In genomic region chr16:31507929-31508705, GRCh38 we compare ENCODE assay signal across 8 cellular contexts. TPM values are rescaled to one million over a fixed set of nuclear protein-coding genes. Genes with fewer than 3 reads are reported as not detected.
DNase-seq lines count a peak whose midpoint lies in the region; TF ChIP-seq lines count a peak whose summit lies in the region.

Gene RUSF1, minus strand, starts transcription at chr16:31508391. Its CDS starts 18 bp downstream, at chr16:31508373.

- peak within 1 kb of the TSS; percentile 66 for H3K4me2 ChIP-seq in trophoblast cell (ENCODE audit: low read length)

- H3K36me3 Mint-ChIP-seq in HFFc6 (ENCODE audit: low read depth) = peaks cover 13% of the 10 kb centered on the region

- H4K12ac ChIP-seq in trophoblast cell (ENCODE audit: low read depth, low read length) = peak within 1 kb of the TSS; percentile 99

- peak; percentile 88 for TF ChIP-seq POLR2A in NB4 (IDR thresholded peaks at IDR 0.05; ENCODE audit: extremely low read depth, insufficient read length)
- peak; percentile 82 to 87 for TF ChIP-seq POLR2A in tibial nerve (IDR thresholded peaks at IDR 0.05)

- H3K4me3 ChIP-seq in NB4 (ENCODE audit: low read depth, low read length) (peak within 1 kb of the TSS; percentile 91), cardiac muscle cell (peak within 1 kb of the TSS; percentile 61), trophoblast cell (ENCODE audit: low read depth, low read length) (peak within 1 kb of the TSS; percentile 94), tibial nerve (peak within 1 kb of the TSS; percentile 93 to 100 (median 98))

- H3K9me3 Mint-ChIP-seq in HFFc6 = peaks cover 11% of the 10 kb centered on the region

- H3K4me1 Mint-ChIP-seq in HFFc6 (ENCODE audit: low read depth) = peaks cover 28% of the 10 kb centered on the region

- H2BK12ac ChIP-seq in trophoblast cell (ENCODE audit: low read length) = peak within 1 kb of the TSS; percentile 0

- H3K18ac ChIP-seq in trophoblast cell (ENCODE audit: low read length) = peak within 1 kb of the TSS; percentile 81

- peak within 1 kb of the TSS; percentile 92 for H3K9ac ChIP-seq in trophoblast cell (ENCODE audit: low read length)

- peak within 1 kb of the TSS; percentile 99 for H3K14ac ChIP-seq in trophoblast cell (ENCODE audit: low read length)

- H3K9me3 ChIP-seq in cardiac muscle cell (ENCODE audit: low read depth) = no peaks in the 10 kb centered on the region
- no peaks in the 10 kb centered on the region for H3K9me3 ChIP-seq in trophoblast cell (ENCODE audit: insufficient read depth, low read depth, low read length)
- no peaks in the 10 kb centered on the region for H3K9me3 ChIP-seq in tibial nerve

- H3K27me3 Mint-ChIP-seq in HFFc6 (ENCODE audit: insufficient read depth) = peaks cover 4% of the 10 kb centered on the region

- H3K4me1 ChIP-seq in cardiac muscle cell (ENCODE audit: low read depth) (peaks cover 12% of the 10 kb centered on the region), trophoblast cell (ENCODE audit: control insufficient read depth in 1 of 2, insufficient read depth in 2 of 2, low read length in 2 of 2) (peaks cover 3 to 8% of the 10 kb centered on the region in 2 experiments), tibial nerve (peaks cover 0 to 57% (median 23%) of the 10 kb centered on the region in 4 donors)

- peak within 1 kb of the TSS; percentile 98 for H3K4me3 Mint-ChIP-seq in HFFc6

- peak within 1 kb of the TSS; percentile 100 for H3K27ac Mint-ChIP-seq in HFFc6

- H2BK120ac ChIP-seq in trophoblast cell (ENCODE audit: insufficient read depth, low read length, poor library complexity) = peak within 1 kb of the TSS; percentile 81

- DNase-seq in GM10266 (ENCODE audit: extremely low spot score) (peak; percentile 87), HFFc6 (peak; percentile 79), NB4 (ENCODE audit: low read depth) (peak; percentile 93), SW 1271 (lab: John Stamatoyannopoulos, UW) (peak; percentile 40 to 76), cardiac muscle cell (ENCODE audit: low read depth in 1 of 2, low spot score in 1 of 2) (peak; percentile 93 to 96), trophoblast cell (peak; percentile 88 to 92), tibial nerve (ENCODE audit: low spot score in 2 of 2) (peak; percentile 85 to 90)
- peak; percentile 77 for DNase-seq in activated naive CD8-positive, alpha-beta T cell treated with anti-CD3 and anti-CD28 coated beads, Interleukin-2, amount 50 U/mL, for 16 hours (ENCODE audit: low read depth, low spot score)

- TF ChIP-seq EP300 in tibial nerve (IDR thresholded peaks at IDR 0.05) = peak; percentile 80 to 98

- peaks cover 11% of the 10 kb centered on the region for H3K79me2 ChIP-seq in trophoblast cell (ENCODE audit: control insufficient read depth, insufficient read depth, low read length, poor library complexity)

- peak within 1 kb of the TSS; percentile 99 for H4K8ac ChIP-seq in trophoblast cell (ENCODE audit: low read depth, low read length)

- peak within 1 kb of the TSS; percentile 87 for H2AFZ ChIP-seq in trophoblast cell (ENCODE audit: insufficient read depth, low read length, poor library complexity)

- WGBS in trophoblast cell (ENCODE audit: extremely low coverage, insufficient coverage, insufficient read length) = no CpG with 5 or more reads among the region's 65 CpGs
- WGBS in tibial nerve, 2 donors = 0 to 1% methylated on average over 33 to 43 of the region's 65 CpGs

- peaks cover 10% of the 10 kb centered on the region for H3K79me1 ChIP-seq in trophoblast cell (ENCODE audit: low read length)

- TF ChIP-seq CTCF in GM10266 (IDR thresholded peaks at IDR 0.05; ENCODE audit: control insufficient read depth, insufficient read depth, low read depth, missing control alignments) (no peak), HFFc6 (IDR thresholded peaks at IDR 0.05) (0 out of 2 replicates have a peak, but pooled peaks have one; percentile 14), NB4 (IDR thresholded peaks at IDR 0.05; ENCODE audit: low read depth, low read length) (no peak), cardiac muscle cell (IDR thresholded peaks at IDR 0.05; ENCODE audit: low read depth, low read length) (no peak), tibial nerve (IDR thresholded peaks at IDR 0.05) (peak in 2 of 5 experiments; percentile 11 to 43)

- peak within 1 kb of the TSS; percentile 62 for H2AK5ac ChIP-seq in trophoblast cell (ENCODE audit: low read length)

- peak within 1 kb of the TSS; percentile 97 for H2BK5ac ChIP-seq in trophoblast cell (ENCODE audit: low read depth, low read length, poor library complexity)

- no peaks in the 10 kb centered on the region for H3K36me3 ChIP-seq in cardiac muscle cell
- no peaks in the 10 kb centered on the region for H3K36me3 ChIP-seq in trophoblast cell (ENCODE audit: control insufficient read depth in 1 of 2, insufficient read depth in 2 of 2, low read length in 2 of 2)
- H3K36me3 ChIP-seq in tibial nerve = peaks cover 0 to 20% (median 0%) of the 10 kb centered on the region in 3 donors

- peak within 1 kb of the TSS; percentile 90 for H3K4ac ChIP-seq in trophoblast cell (ENCODE audit: low read depth, low read length)

- H3K27me3 ChIP-seq in cardiac muscle cell (no peaks in the 10 kb centered on the region), trophoblast cell (ENCODE audit: insufficient read depth, low read length) (no peaks in the 10 kb centered on the region), tibial nerve (no peaks in the 10 kb centered on the region)

- H3K23ac ChIP-seq in trophoblast cell (ENCODE audit: low read length) = no peak within 1 kb of the TSS

- H3K27ac ChIP-seq in cardiac muscle cell = peak within 1 kb of the TSS; percentile 97
- peak within 1 kb of the TSS; percentile 91 for H3K27ac ChIP-seq in trophoblast cell (ENCODE audit: low read depth, low read length)
- peak within 1 kb of the TSS; percentile 90 to 97 (median 96) for H3K27ac ChIP-seq in tibial nerve

- H4K91ac ChIP-seq in trophoblast cell (ENCODE audit: low read depth, low read length) = peak within 1 kb of the TSS; percentile 97

RNA-seq across cellular contexts. Expression of gene RUSF1, which starts in this region (rescaled TPM):
- 10 to 100 TPM; 55.9 to 77.7 (median 63.6) TPM for total RNA-seq in HFFc6 (2021; fragmentation: NEBNext Ultra II Directional; extraction: Animal tissue kit (Norgen Biotek cat#: 25700))
- total RNA-seq in cardiac muscle cell (112 and 113 TPM in 2 replicates), tibial nerve (100 to 1,000 TPM in 2 of 4 donors, 10 to 100 TPM in 2; 71.7 to 118 (median 93.5) TPM)
- polyA plus RNA-seq in cardiac muscle cell = 54.0 and 58.5 TPM in 2 replicates
- 34.5 and 35.2 TPM in 2 replicates for polyA plus RNA-seq in trophoblast cell (2013)

Comparison
In these comparisons a context has a peak if more than half of its experiments do, and no peak if none do; other contexts are left out.
1. Peak in every context shown above with its lines: DNase-seq, H3K4me3 ChIP-seq and H3K27ac ChIP-seq.